ENCODE assay signal across 8 cellular contexts in the genomic region with DNA sequence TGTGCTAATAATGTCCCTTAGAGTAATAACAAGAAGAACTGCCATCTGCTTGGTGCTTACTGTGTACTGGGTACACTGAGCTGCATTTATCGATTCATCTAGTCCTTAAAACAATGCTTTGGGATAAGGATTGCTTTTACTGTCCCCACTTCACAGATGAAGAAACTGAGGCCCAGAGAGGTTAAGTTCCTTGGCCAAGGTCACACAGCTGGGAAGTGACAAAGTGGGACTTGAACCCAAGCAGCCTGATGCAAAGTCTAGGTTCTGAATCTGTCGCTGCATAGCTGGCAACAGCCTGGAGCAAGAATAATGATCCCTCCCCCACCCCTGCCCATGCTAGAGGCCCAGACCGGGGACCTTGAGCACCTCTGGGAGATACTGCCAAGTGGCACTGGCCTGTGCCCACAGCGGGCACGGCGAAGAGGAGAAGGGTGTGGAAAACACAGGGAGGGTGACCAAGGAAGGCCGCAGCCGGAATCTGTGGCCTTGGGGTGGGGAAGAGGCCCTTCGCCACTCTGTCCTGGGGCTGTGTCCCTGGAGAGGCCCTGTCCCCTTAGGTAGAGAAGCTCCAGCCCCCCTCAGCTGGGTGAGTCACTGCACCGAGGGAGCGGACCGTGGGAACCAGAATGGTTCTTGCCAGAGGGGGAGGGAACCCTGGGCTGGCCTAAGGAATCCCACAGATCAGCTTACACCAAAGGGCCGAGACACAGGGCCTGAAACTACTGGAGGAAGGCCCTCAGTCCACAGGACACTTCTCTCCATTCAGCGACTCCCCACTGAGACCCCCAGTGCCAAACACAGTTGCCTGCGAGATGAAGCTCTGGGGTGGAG. TPM values are rescaled to one million over a fixed set of nuclear protein-coding genes. Genes with fewer than 3 reads are reported as not detected.
DNase-seq lines count a peak whose midpoint lies in the region; ATAC-seq and TF ChIP-seq lines count a peak whose summit lies in the region.

No MANE protein-coding gene starts in this region.

- peak overlapping the region; percentile 83 for H3K27ac ChIP-seq in GM23248
- H3K27ac ChIP-seq in angular gyrus (ENCODE audit: low read depth, low read length) = peak overlapping the region; percentile 80
- H3K27ac ChIP-seq in smooth muscle cell (ENCODE audit: low read depth) = peak overlapping the region; percentile 84

- 36 to 43% methylated on average over 15 of the region's 15 CpGs for WGBS in GM23248 (ENCODE audit: low coverage in 1 of 2, low lambda C conversion rate in 2 of 2, missing lambda C conversion rate in 2 of 2), 2 experiments
- WGBS in smooth muscle cell (ENCODE audit: low lambda C conversion rate) = 37% methylated on average over 14 of the region's 15 CpGs

- no peaks in the 10 kb centered on the region for H4K20me1 ChIP-seq in GM23248 (ENCODE audit: insufficient read depth)
- peaks cover 56% of the 10 kb centered on the region for H4K20me1 ChIP-seq in smooth muscle cell (ENCODE audit: low read depth)

- peaks cover 30% of the 10 kb centered on the region for H3F3A ChIP-seq in GM23248 (ENCODE audit: insufficient read depth)
- peaks cover 25% of the 10 kb centered on the region for H3F3A ChIP-seq in smooth muscle cell (ENCODE audit: low read depth)

- H3K27me3 ChIP-seq in GM23248 (replicated peaks; ENCODE audit: insufficient read depth) = no peaks in the 10 kb centered on the region
- H3K27me3 ChIP-seq in smooth muscle cell (ENCODE audit: low read depth) = no peaks in the 10 kb centered on the region

- H3K4me1 ChIP-seq in GM23248 (ENCODE audit: insufficient read depth) = peaks cover 52% of the 10 kb centered on the region
- peaks cover 30% of the 10 kb centered on the region for H3K4me1 ChIP-seq in smooth muscle cell (ENCODE audit: low read depth)

- H3K79me2 ChIP-seq in GM23248 (ENCODE audit: insufficient read depth) (peaks cover 78% of the 10 kb centered on the region), smooth muscle cell (ENCODE audit: low read depth) (peaks cover 82% of the 10 kb centered on the region)

- no peaks in the 10 kb centered on the region for H3K36me3 ChIP-seq in GM23248 (ENCODE audit: low read depth)
- H3K36me3 ChIP-seq in smooth muscle cell (ENCODE audit: low read depth) = no peaks in the 10 kb centered on the region

- H3K4me2 ChIP-seq in GM23248 (ENCODE audit: unreplicated experiment) (peak overlapping the region; percentile 79), smooth muscle cell (peak overlapping the region; percentile 96)

- H2AFZ ChIP-seq in GM23248 (no peak overlapping the region), smooth muscle cell (ENCODE audit: low read depth) (no peak overlapping the region)

- TF ChIP-seq CTCF in smooth muscle cell (IDR thresholded peaks at IDR 0.05; ENCODE audit: borderline replicate concordance, insufficient read depth, poor library complexity, severe bottlenecking) = no peak

- H3K4me3 ChIP-seq in GM23248 = peak overlapping the region; percentile 72
- H3K4me3 ChIP-seq in smooth muscle cell = peak overlapping the region; percentile 64

- in situ Hi-C loops in GM23248 (cut with MboI) = loop anchor here (10.0 kb wide), 1 partner anchor 108 kb away; no protein-coding TSS in a partner anchor

- no peaks in the 10 kb centered on the region for H3K9me2 ChIP-seq in GM23248 (ENCODE audit: insufficient read depth)

- peak overlapping the region; percentile 80 for H3K9ac ChIP-seq in GM23248
- H3K9ac ChIP-seq in smooth muscle cell (ENCODE audit: low read depth) = no peak overlapping the region

- DNase-seq in GM23248 (peak; percentile 96), hepatic stellate cell (ENCODE audit: low spot score) (peak; percentile 98), smooth muscle cell (lab: John Stamatoyannopoulos, UW; ENCODE audit: unreplicated experiment) (peak; percentile 41), NCI-H345 treated with DMSO at 0.1 percent for 48 hours (lab: John Stamatoyannopoulos, UW; ENCODE audit: unreplicated experiment) (no peak)
- DNase-seq in activated effector memory CD4-positive, alpha-beta T cell treated with Interleukin-2 at 50 U/mL for 16 hours = no peak
- DNase-seq in activated CD4-positive, alpha-beta T cell treated with anti-CD3 and anti-CD28 coated beads, Interleukin-2, amount 50 U/mL, for 48 hours = no peak

- H3K9me3 ChIP-seq in GM23248 (ENCODE audit: low read depth) (no peaks in the 10 kb centered on the region), smooth muscle cell (replicated peaks; ENCODE audit: low read depth) (no peaks in the 10 kb centered on the region)

- no peak for ATAC-seq in HG02588 (IDR thresholded peaks at IDR 0.05; ENCODE audit: unreplicated experiment)

RNA-seq across cellular contexts. Expression of a gene that starts 3.5 kb away (rescaled TPM):
- 67.2 and 83.0 TPM in 2 replicates for total RNA-seq in GM23248 (2014; rRNA removed; shearing (Covaris generic))
- polyA plus RNA-seq in GM23248 (2016; fragmentation: Nextera tagmentation; extraction: Ambion mirVana) (35.7 and 37.4 TPM in 2 replicates), smooth muscle cell (75.8 and 130 TPM in 2 replicates)
- 71.2 and 94.3 TPM in 2 replicates for total RNA-seq in smooth muscle cell

RNA-seq across cellular contexts. Expression of a gene that starts 60.0 kb away (rescaled TPM):
- total RNA-seq in GM23248 (2014; rRNA removed; shearing (Covaris generic)) = not detected in 2 replicates
- polyA plus RNA-seq in GM23248 (2016; fragmentation: Nextera tagmentation; extraction: Ambion mirVana) (not detected in 2 replicates), smooth muscle cell (not detected in 2 replicates)
- not detected in 2 replicates for total RNA-seq in smooth muscle cell

Comparison
In these comparisons a context has a peak if more than half of its experiments do, and no peak if none do; other contexts are left out.
1. DNase-seq: peak in GM23248 (single experiment), hepatic stellate cell (single experiment) and smooth muscle cell (single experiment); none in activated effector memory CD4-positive, alpha-beta T cell treated with Interleukin-2 at 50 U/mL for 16 hours (single experiment), activated CD4-positive, alpha-beta T cell treated with anti-CD3 and anti-CD28 coated beads, Interleukin-2, amount 50 U/mL, for 48 hours (0 of 2) and NCI-H345 treated with DMSO at 0.1 percent for 48 hours (single experiment).
2. Peak in every context shown above with its lines, with median percentiles within 50 percentile points of each other: H3K27ac ChIP-seq.